21 cellular contexts compared by ENCODE assay signal in genomic region chr3:137172703-137173102, GRCh38.
"Had no signal": no experiment of that assay in that cellular context is flagged by ENCODE, and none has a peak within 500 bp of the region (broad histone marks: within the 10 kb centered on the region; RNA-seq: fewer than 3 reads in every experiment).

No MANE protein-coding gene starts in this region.

- H3K36me3 ChIP-seq: esophagus squamous epithelium, gastrocnemius medialis, neural progenitor cell, upper lobe of right lung had no signal

- H3K27ac ChIP-seq: esophagus squamous epithelium, gastrocnemius medialis, neural progenitor cell, upper lobe of right lung had no signal

- H3K27ac Mint-ChIP-seq: activated CD4-positive, alpha-beta memory T cell treated with anti-CD3 and anti-CD28 coated beads for 36 hours; activated naive CD4-positive, alpha-beta T cell treated with anti-CD3 and anti-CD28 coated beads, Interleukin-2, amount 10 ng/mL, durations not matched to agents 7 days and 5 days; activated T-cell treated with anti-CD3 and anti-CD28 coated beads, Interleukin-2, amount 50 U/mL, for 72 hours; endodermal cell; mesothelial cell of epicardium; naive thymus-derived CD8-positive, alpha-beta T cell; neural progenitor cell had no signal

- H3K27me3 Mint-ChIP-seq: activated naive CD4-positive, alpha-beta T cell treated with anti-CD3 and anti-CD28 coated beads, Interleukin-2, amount 10 ng/mL, durations not matched to agents 7 days and 5 days had no signal

- H3K27me3 ChIP-seq: esophagus squamous epithelium, gastrocnemius medialis, neural progenitor cell, upper lobe of right lung had no signal

- H3K9me3 ChIP-seq: esophagus squamous epithelium, gastrocnemius medialis, upper lobe of right lung had no signal

- H3K4me1 Mint-ChIP-seq: activated naive CD4-positive, alpha-beta T cell treated with anti-CD3 and anti-CD28 coated beads, Interleukin-2, amount 10 ng/mL, durations not matched to agents 7 days and 5 days; mesothelial cell of epicardium; naive thymus-derived CD8-positive, alpha-beta T cell had no signal

- H3K9me3 Mint-ChIP-seq: activated CD4-positive, alpha-beta memory T cell treated with anti-CD3 and anti-CD28 coated beads for 36 hours; activated naive CD4-positive, alpha-beta T cell treated with anti-CD3 and anti-CD28 coated beads, Interleukin-2, amount 10 ng/mL, durations not matched to agents 7 days and 5 days had no signal

- H3K36me3 Mint-ChIP-seq: activated CD4-positive, alpha-beta memory T cell treated with anti-CD3 and anti-CD28 coated beads for 36 hours; activated naive CD4-positive, alpha-beta T cell treated with anti-CD3 and anti-CD28 coated beads, Interleukin-2, amount 10 ng/mL, durations not matched to agents 7 days and 5 days; mesothelial cell of epicardium; neural progenitor cell had no signal

- H3K4me3 ChIP-seq: esophagus squamous epithelium, gastrocnemius medialis, neural progenitor cell, upper lobe of right lung had no signal

- H3K4me3 Mint-ChIP-seq: activated CD4-positive, alpha-beta memory T cell treated with anti-CD3 and anti-CD28 coated beads for 36 hours; activated naive CD4-positive, alpha-beta T cell treated with anti-CD3 and anti-CD28 coated beads, Interleukin-2, amount 10 ng/mL, durations not matched to agents 7 days and 5 days; activated T-cell treated with anti-CD3 and anti-CD28 coated beads, Interleukin-2, amount 50 U/mL, for 72 hours; endodermal cell; mesothelial cell of epicardium; naive thymus-derived CD8-positive, alpha-beta T cell; neural progenitor cell had no signal

- DNase-seq: activated CD4-positive, alpha-beta memory T cell treated with anti-CD3 and anti-CD28 coated beads for 36 hours; activated CD4-positive, alpha-beta T cell treated with anti-CD3 and anti-CD28 coated beads for 4 hours; activated effector memory CD4-positive, alpha-beta T cell treated with anti-CD3 and anti-CD28 coated beads, Interleukin-2, amount 50 U/mL, for 16 hours; activated naive CD4-positive, alpha-beta T cell treated with anti-CD3 and anti-CD28 coated beads, Interleukin-2, amount 10 ng/mL, durations not matched to agents 7 days and 5 days; activated T-cell treated with anti-CD3 and anti-CD28 coated beads, Interleukin-2, amount 50 U/mL, for 72 hours; cerebellar nuclear complex; cortex of kidney; endodermal cell; esophagus squamous epithelium; gastrocnemius medialis; head of caudate nucleus; left ventricle myocardium superior; mammary epithelial cell; naive thymus-derived CD8-positive, alpha-beta T cell; posterior cingulate gyrus; small intestine; stimulated activated CD4-positive, alpha-beta T cell treated with anti-CD3 and anti-CD28 coated beads, Interleukin-15, amount 100 ng/mL, for 24 hours; stimulated activated naive CD8-positive, alpha-beta T cell treated with anti-CD3 and anti-CD28 coated beads, Interleukin-15, Interleukin-2, amounts not matched to agents 100 U/mL and 50 U/mL, for 24 hours; upper lobe of right lung had no signal

- H3K4me1 ChIP-seq: esophagus squamous epithelium, gastrocnemius medialis, upper lobe of right lung had no signal
